ENCODE assay signal across 9 cellular contexts in the genomic region with DNA sequence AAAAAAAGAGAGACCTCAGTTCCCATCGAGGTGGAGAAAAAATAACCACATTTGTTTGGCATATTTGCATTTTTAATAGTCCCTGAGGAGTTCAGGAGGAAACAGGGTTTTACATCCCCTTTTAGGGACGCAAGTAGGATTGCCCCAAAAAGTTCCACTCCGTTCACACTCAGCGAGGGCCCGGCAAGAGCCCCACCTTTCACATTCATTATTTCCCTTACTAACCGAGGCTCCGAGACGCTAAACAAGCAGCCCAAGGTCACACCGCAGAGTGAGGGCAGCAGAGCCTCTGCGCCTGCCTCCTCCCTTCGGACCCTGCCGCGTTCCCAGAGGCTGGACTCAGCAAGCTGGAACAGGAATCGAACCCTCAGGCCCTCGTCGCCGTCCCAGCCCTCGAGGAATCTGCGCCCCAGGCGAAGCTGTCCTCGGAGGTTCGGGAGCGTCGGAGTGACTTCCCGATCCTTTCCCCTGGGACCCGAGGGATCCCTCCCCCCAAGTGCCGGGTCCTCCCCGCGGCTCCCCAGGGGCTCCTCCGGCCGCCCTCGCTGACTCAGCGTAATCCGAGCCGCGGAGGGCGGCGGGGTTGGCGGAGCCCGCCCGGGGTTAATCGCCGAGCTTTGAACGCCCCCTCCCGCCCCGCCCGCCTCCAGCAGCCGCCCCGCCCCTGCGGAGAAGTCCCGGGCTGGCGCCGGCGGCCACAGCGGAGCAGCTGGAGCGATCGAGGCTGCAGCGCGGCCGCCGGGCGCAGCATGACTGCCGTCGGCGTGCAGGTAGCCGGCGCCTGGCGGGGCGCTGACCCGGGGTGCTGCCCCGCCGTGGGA. TPM values are rescaled to one million over a fixed set of nuclear protein-coding genes. Genes with fewer than 3 reads are reported as not detected.
DNase-seq lines count a peak whose midpoint lies in the region; ATAC-seq and TF ChIP-seq lines count a peak whose summit lies in the region.
"Had no signal": no experiment of that assay in that cellular context is flagged by ENCODE, and none has a peak within 500 bp of the region (broad histone marks: within the 10 kb centered on the region; RNA-seq: fewer than 3 reads in every experiment).

A gene with protein sequence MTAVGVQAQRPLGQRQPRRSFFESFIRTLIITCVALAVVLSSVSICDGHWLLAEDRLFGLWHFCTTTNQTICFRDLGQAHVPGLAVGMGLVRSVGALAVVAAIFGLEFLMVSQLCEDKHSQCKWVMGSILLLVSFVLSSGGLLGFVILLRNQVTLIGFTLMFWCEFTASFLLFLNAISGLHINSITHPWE (plus strand): TSS at position 700 of the 821 bp plus-strand sequence. CDS start 50 bp downstream, at position 750.

- peak within 1 kb of the TSS; percentile 82 for H3K4ac ChIP-seq in mesendoderm (ENCODE audit: low read depth, low read length)

- H3K56ac ChIP-seq in mesendoderm (ENCODE audit: low read length), result peak within 1 kb of the TSS; percentile 87

- peak within 1 kb of the TSS; percentile 50 for H2BK120ac ChIP-seq in mesendoderm (ENCODE audit: low read depth, low read length)

- no peaks in the 10 kb centered on the region for H3K9me3 ChIP-seq in PC-3 (ENCODE audit: low read length)
- H3K9me3 ChIP-seq in endocrine pancreas (ENCODE audit: control insufficient read depth, low read length), result no peaks in the 10 kb centered on the region
- H3K9me3 ChIP-seq in thymus (ENCODE audit: control insufficient read depth), result no peaks in the 10 kb centered on the region

- BruUV-seq in PC-3 (replicated peaks; lab: Mats Ljungman, UMichigan), result no TSS peak

- no peak within 1 kb of the TSS for H3K27ac ChIP-seq in PC-3 (ENCODE audit: low read length)
- H3K27ac ChIP-seq in mesendoderm (ENCODE audit: low read depth, low read length), result peak within 1 kb of the TSS; percentile 66
- H3K27ac ChIP-seq in thymus (ENCODE audit: low read depth), result no peak within 1 kb of the TSS

- peaks cover 5% of the 10 kb centered on the region; the same call in 1 of the 2 replicates for H3K4me1 ChIP-seq in PC-3 (ENCODE audit: insufficient read depth, low read length)
- peaks cover 4% of the 10 kb centered on the region for H3K4me1 ChIP-seq in endocrine pancreas (ENCODE audit: control insufficient read depth, insufficient read depth, low read length)
- peaks cover 19% of the 10 kb centered on the region for H3K4me1 ChIP-seq in mesendoderm (ENCODE audit: control insufficient read depth, low read depth, low read length)
- no peaks in the 10 kb centered on the region for H3K4me1 ChIP-seq in thymus (ENCODE audit: control insufficient read depth, insufficient read depth, low read length)

- H3K9ac ChIP-seq in PC-3 (ENCODE audit: low read length) (no peak within 1 kb of the TSS), endocrine pancreas (ENCODE audit: control insufficient read depth, insufficient read depth, low read length) (peak within 1 kb of the TSS; percentile 79), mesendoderm (ENCODE audit: low read length) (peak within 1 kb of the TSS; percentile 79)

- no peak within 1 kb of the TSS for H4K5ac ChIP-seq in mesendoderm (ENCODE audit: low read length)

- H4K20me1 ChIP-seq in PC-3 (ENCODE audit: low read length), result no peaks in the 10 kb centered on the region

- no peak for TF ChIP-seq CTCF in PC-3 (conservative IDR thresholded peaks at IDR 0.05; ENCODE audit: low read depth, low read length)

- POLR2A ChIA-PET in PC-3 (lab: Charles Lee; ENCODE audit: unreplicated experiment), result no interaction called here

- no peaks in the 10 kb centered on the region for H3F3A ChIP-seq in PC-3 (ENCODE audit: low read length, unreplicated experiment)

- H2BK5ac ChIP-seq in mesendoderm (ENCODE audit: low read length), result peak within 1 kb of the TSS; percentile 85

- H2AFZ ChIP-seq in PC-3 (ENCODE audit: low read length), result peak within 1 kb of the TSS; percentile 73

- peak; percentile 61 for ATAC-seq in GM19455 (IDR thresholded peaks at IDR 0.05; ENCODE audit: unreplicated experiment)
- ATAC-seq in HG03439 (IDR thresholded peaks at IDR 0.05; ENCODE audit: unreplicated experiment), result peak; percentile 58
- ATAC-seq in PC-3, result peak; percentile 74

- peak within 1 kb of the TSS; percentile 41 for H4K8ac ChIP-seq in mesendoderm (ENCODE audit: low read depth, low read length)

- intact Hi-C loops in PC-3 (cut with micrococcal nuclease), result no loop called here

- H3K4me2 ChIP-seq in PC-3 (ENCODE audit: low read length) (peak within 1 kb of the TSS; percentile 87), mesendoderm (ENCODE audit: low read length) (peak within 1 kb of the TSS; percentile 37)

- H3K18ac ChIP-seq in mesendoderm (ENCODE audit: low read length), result peak within 1 kb of the TSS; percentile 87

- peak within 1 kb of the TSS; percentile 14 for H2BK15ac ChIP-seq in mesendoderm (replicated peaks; ENCODE audit: low read depth)

- peak within 1 kb of the TSS; percentile 3 for H3K23ac ChIP-seq in mesendoderm (ENCODE audit: low read length)

- CTCF ChIA-PET in PC-3 (lab: Charles Lee), result no interaction called here

- H3K27me3 ChIP-seq in PC-3 (ENCODE audit: low read length) (peaks cover 15% of the 10 kb centered on the region; the same call in 1 of the 2 replicates), endocrine pancreas (ENCODE audit: control insufficient read depth, insufficient read depth, low read length) (no peaks in the 10 kb centered on the region), mesendoderm (ENCODE audit: insufficient read depth, low read length, poor library complexity) (no peaks in the 10 kb centered on the region), thymus (ENCODE audit: control insufficient read depth, insufficient read depth) (peaks cover 34% of the 10 kb centered on the region)

- H3K4me3 ChIP-seq in PC-3 (ENCODE audit: low read length) (peak within 1 kb of the TSS; percentile 59), endocrine pancreas (ENCODE audit: control insufficient read depth, insufficient read depth, low read length) (peak within 1 kb of the TSS; percentile 60), mesendoderm (ENCODE audit: low read length) (peak within 1 kb of the TSS; percentile 42), thymus (ENCODE audit: low read length) (peak within 1 kb of the TSS; percentile 20)

- WGBS in mesendoderm (ENCODE audit: extremely low coverage, insufficient coverage, low lambda C conversion rate), result no CpG with 5 or more reads among the region's 72 CpGs
- 10% methylated on average over 72 of the region's 72 CpGs for WGBS in thymus

- H3K36me3 ChIP-seq in PC-3 (ENCODE audit: low read depth, low read length) (no peaks in the 10 kb centered on the region), endocrine pancreas (ENCODE audit: control insufficient read depth, insufficient read depth, low read length) (no peaks in the 10 kb centered on the region), mesendoderm (ENCODE audit: control insufficient read depth, insufficient read depth, low read length) (no peaks in the 10 kb centered on the region), thymus (ENCODE audit: control insufficient read depth, insufficient read depth) (no peaks in the 10 kb centered on the region)

- peaks cover 9% of the 10 kb centered on the region for H3K79me1 ChIP-seq in mesendoderm (ENCODE audit: low read length)

- DNase-seq in NCI-H2107 (lab: John Stamatoyannopoulos, UW) (peak; percentile 27), NCI-H2107 treated with DMSO at 0.1 percent for 48 hours (lab: John Stamatoyannopoulos, UW; ENCODE audit: unreplicated experiment) (no peak), PC-3 (peak; percentile 50), mesendoderm (peak; percentile 93)
- DNase-seq: DND-41 had no signal

- no peaks in the 10 kb centered on the region for H3K9me2 ChIP-seq in PC-3 (replicated peaks; ENCODE audit: low read length)

- H3K79me2 ChIP-seq in PC-3 (ENCODE audit: low read length) (no peaks in the 10 kb centered on the region), mesendoderm (ENCODE audit: control insufficient read depth, insufficient read depth, low read length) (peaks cover 2% of the 10 kb centered on the region)

- H2AK5ac ChIP-seq in mesendoderm (ENCODE audit: low read length), result no peak within 1 kb of the TSS

RNA-seq across cellular contexts. Expression of the gene that starts here (rescaled TPM):
- 0.26 and 0.40 TPM in 2 replicates for total RNA-seq in PC-3 (2014; rRNA removed)
- 7.9 TPM for polyA plus RNA-seq in mesendoderm (2013, experiment 1 of 2)
- 7.4 TPM for polyA plus RNA-seq in mesendoderm (2013, experiment 2 of 2)
- polyA plus RNA-seq in thymus, result 4.9 TPM

Comparison
In these comparisons a context has a peak if more than half of its experiments do, and no peak if none do; other contexts are left out.
1. Peak in DNase-seq, ATAC-seq, H3K4me3 ChIP-seq and H3K4me2 ChIP-seq in PC-3; RNA of the gene not detected or under 1 TPM.